ENCODE assay signal across 10 cellular contexts in the genomic region with DNA sequence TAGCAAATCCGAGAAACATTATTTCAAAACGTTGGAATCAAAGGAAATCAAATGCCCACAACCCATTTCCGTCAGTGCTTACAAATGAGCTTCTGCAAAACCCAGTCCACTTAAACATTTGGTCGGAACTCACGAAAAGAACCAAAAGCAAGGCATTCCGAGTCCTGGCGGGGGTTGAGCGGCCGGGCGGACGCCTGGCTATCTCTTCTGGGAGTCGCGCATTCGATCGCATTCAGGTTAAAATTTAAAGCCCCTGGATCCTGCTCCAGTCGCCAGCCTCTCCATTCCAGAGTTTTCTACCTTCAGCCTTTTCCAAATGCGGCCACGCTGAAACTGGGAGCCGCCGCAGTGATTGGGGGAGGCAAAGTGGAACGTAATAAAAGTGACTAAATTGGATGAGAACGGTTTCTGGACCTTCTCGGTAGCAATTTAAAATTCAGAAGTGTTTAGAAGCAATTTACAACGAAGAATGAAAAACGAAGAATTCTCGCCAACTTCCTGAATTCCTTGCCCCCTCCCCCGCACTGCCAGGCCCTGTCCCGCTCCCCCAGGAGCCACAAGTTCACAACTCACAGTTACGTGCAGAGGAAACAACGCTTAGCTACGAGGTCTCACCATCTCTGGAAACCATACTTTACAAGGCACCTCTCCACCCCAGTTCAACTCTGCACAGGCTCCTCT. TPM values are rescaled to one million over a fixed set of nuclear protein-coding genes. Genes with fewer than 3 reads are reported as not detected.
A peak's percentile ranks its signal among the peaks of the same experiment; 100 is the strongest.
DNase-seq lines count a peak whose midpoint lies in the region; FAIRE-seq and TF ChIP-seq lines count a peak whose summit lies in the region.
"Had no signal": no experiment of that assay in that cellular context is flagged by ENCODE, and none has a peak within 500 bp of the region (broad histone marks: within the 10 kb centered on the region; RNA-seq: fewer than 3 reads in every experiment).

No MANE protein-coding gene starts in this region.

- H3K9ac ChIP-seq in endodermal cell (ENCODE audit: extremely low read depth, low read length, poor library complexity, severe bottlenecking) = peak overlapping the region; percentile 99
- peak overlapping the region; percentile 99 for H3K9ac ChIP-seq in mucosa of stomach (ENCODE audit: low read length)

- intact Hi-C loops in A673 (cut with micrococcal nuclease; ENCODE audit: unreplicated experiment) = loop anchor here (2.0 kb wide), 1 partner anchor 395 kb away; no protein-coding TSS in a partner anchor

- H3K36me3 Mint-ChIP-seq in endodermal cell (ENCODE audit: low read depth) (peaks cover 37% of the 10 kb centered on the region), HFFc6 (ENCODE audit: low read depth) (no peaks in the 10 kb centered on the region)
- H3K36me3 Mint-ChIP-seq: IgD-negative memory B cell had no signal

- TF ChIP-seq CTCF in A673 (conservative IDR thresholded peaks at IDR 0.05; ENCODE audit: low read depth, low read length) (no peak), endodermal cell (conservative IDR thresholded peaks at IDR 0.05) (no peak), HFFc6 (IDR thresholded peaks at IDR 0.05) (no peak)

- no TSS peak for BruUV-seq in A673 (replicated peaks; lab: Mats Ljungman, UMichigan)

- H3K9me3 ChIP-seq in A673 (ENCODE audit: low read depth, low read length, poor library complexity, severe bottlenecking) = no peaks in the 10 kb centered on the region
- peaks cover 5% of the 10 kb centered on the region for H3K9me3 ChIP-seq in endodermal cell (ENCODE audit: control insufficient read depth, low read length)
- H3K9me3 ChIP-seq in mucosa of stomach (ENCODE audit: control insufficient read depth, low read length) = no peaks in the 10 kb centered on the region

- peak; percentile 40 for DNase-seq in A673 (ENCODE audit: low spot score)
- DNase-seq in HT-29 (ENCODE audit: low spot score) = peak; percentile 49
- peak; percentile 84 for DNase-seq in endodermal cell
- no peak for DNase-seq in NCI-H446 treated with DMSO at 0.1 percent for 48 hours (lab: John Stamatoyannopoulos, UW)
- no peak for DNase-seq in HFFc6
- no peak for DNase-seq in hippocampal formation (lab: John Stamatoyannopoulos, UW)
- DNase-seq in HTR-8/SVneo (ENCODE audit: insufficient read length, low spot score) = no peak
- DNase-seq: hypothalamus had no signal

- H3K36me3 ChIP-seq in A673 (ENCODE audit: insufficient read depth, low read length, poor library complexity, severe bottlenecking) = no peaks in the 10 kb centered on the region
- H3K36me3 ChIP-seq in endodermal cell (ENCODE audit: control insufficient read depth, insufficient read depth, low read length) = peaks cover 52% of the 10 kb centered on the region
- H3K36me3 ChIP-seq in mucosa of stomach (ENCODE audit: control insufficient read depth, insufficient read depth, low read length) = peaks cover 5% of the 10 kb centered on the region

- CTCF ChIA-PET in A673 (lab: Charles Lee) = no interaction called here

- no peak for FAIRE-seq in HTR-8/SVneo (lab: Jason Lieb, UNC)

- no peak overlapping the region for H3K4me3 ChIP-seq in A673 (ENCODE audit: low read depth, low read length, poor library complexity, severe bottlenecking)
- H3K4me3 ChIP-seq in endodermal cell (ENCODE audit: low read length) = peak overlapping the region; percentile 100
- H3K4me3 ChIP-seq in mucosa of stomach (ENCODE audit: low read length) = peak overlapping the region; percentile 23

- peak overlapping the region; percentile 98 for H3K4me3 Mint-ChIP-seq in endodermal cell
- H3K4me3 Mint-ChIP-seq in HFFc6 = no peak overlapping the region

- POLR2A ChIA-PET in A673 (lab: Charles Lee; ENCODE audit: low non-redundant PET) = no interaction called here

- 0 to 2% methylated on average over 10 to 31 of the region's 31 CpGs for WGBS in endodermal cell (ENCODE audit: insufficient coverage in 1 of 2, insufficient read length in 1 of 2), 2 experiments

- H3K9me3 Mint-ChIP-seq in endodermal cell = no peaks in the 10 kb centered on the region
- no peaks in the 10 kb centered on the region for H3K9me3 Mint-ChIP-seq in HFFc6
- H3K9me3 Mint-ChIP-seq: IgD-negative memory B cell had no signal

- peaks cover 33% of the 10 kb centered on the region for H3K4me1 ChIP-seq in A673 (ENCODE audit: insufficient read depth, low read length, poor library complexity, severe bottlenecking)
- H3K4me1 ChIP-seq in endodermal cell (ENCODE audit: control insufficient read depth, insufficient read depth, low read length) = peaks cover 13% of the 10 kb centered on the region
- peaks cover 7% of the 10 kb centered on the region for H3K4me1 ChIP-seq in mucosa of stomach (ENCODE audit: control insufficient read depth, insufficient read depth, low read length)

- H3K27ac ChIP-seq in A673 (ENCODE audit: low read depth, low read length, poor library complexity, severe bottlenecking) = no peak overlapping the region
- no peak overlapping the region for H3K27ac ChIP-seq in endodermal cell (ENCODE audit: low read depth, low read length)

- H3K27me3 ChIP-seq in A673 (replicated peaks; ENCODE audit: insufficient read depth, low read depth, low read length, poor library complexity) = peaks cover 97% of the 10 kb centered on the region
- H3K27me3 ChIP-seq in endodermal cell (ENCODE audit: control insufficient read depth, insufficient read depth, low read length, poor library complexity, severe bottlenecking) = peaks cover 34% of the 10 kb centered on the region
- H3K27me3 ChIP-seq in mucosa of stomach (ENCODE audit: control insufficient read depth, insufficient read depth, low read length) = peaks cover 40% of the 10 kb centered on the region

- H3K4me1 Mint-ChIP-seq in endodermal cell = peaks cover 25% of the 10 kb centered on the region
- peaks cover 10% of the 10 kb centered on the region; the same call in 1 of the 2 replicates for H3K4me1 Mint-ChIP-seq in HFFc6 (ENCODE audit: low read depth)

- H3K27me3 Mint-ChIP-seq in endodermal cell (ENCODE audit: insufficient read depth) (peaks cover 73% of the 10 kb centered on the region), HFFc6 (ENCODE audit: insufficient read depth) (peaks cover 60% of the 10 kb centered on the region)

- H3K27ac Mint-ChIP-seq in endodermal cell (peak overlapping the region; percentile 97), HFFc6 (no peak overlapping the region)

RNA-seq across cellular contexts. Expression of gene GATA6, which starts 1.8 kb away (rescaled TPM):
- total RNA-seq in A673 (2021) (0.20 and 0.21 TPM in 2 replicates), endodermal cell (100 to 1,000 TPM; 106 to 158 TPM)
- total RNA-seq in HT-29 (2014; rRNA removed; shearing (Covaris generic)) = 66.5 and 73.8 TPM in 2 replicates
- 30.0 TPM for polyA plus RNA-seq in endodermal cell (2013, experiment 1 of 2)
- polyA plus RNA-seq in endodermal cell (2013, experiment 2 of 2) = 39.3 TPM
- total RNA-seq in HFFc6 (2021; fragmentation: NEBNext Ultra II Directional; extraction: Animal tissue kit (Norgen Biotek cat#: 25700)) = 1 to 10 TPM in 4 of 6 experiments, under 1 TPM in 2; 0.28 to 1.8 (median 1.5) TPM
- polyA plus RNA-seq: IgD-negative memory B cell had no signal

Comparison
In these comparisons a context has a peak if more than half of its experiments do, and no peak if none do; other contexts are left out.
1. DNase-seq: peak in A673 (single experiment), HT-29 (single experiment) and endodermal cell (single experiment); none in NCI-H446 treated with DMSO at 0.1 percent for 48 hours (single experiment), HFFc6 (single experiment), hippocampal formation (0 of 2) and HTR-8/SVneo (single experiment).
2. RNA of gene GATA6, which starts 1.8 kb away (total RNA-seq): 106 to 158 TPM in endodermal cell and 66.5 to 73.8 TPM in HT-29; 0.28 to 1.8 TPM in HFFc6 and 0.20 to 0.21 TPM in A673; every median in the first group is over 10 times any median in the second.